9 cellular contexts compared by ENCODE assay signal in genomic region chr5:82259172-82259800, GRCh38. TPM values are rescaled to one million over a fixed set of nuclear protein-coding genes. Genes with fewer than 3 reads are reported as not detected.
DNase-seq lines count a peak whose midpoint lies in the region; ATAC-seq and TF ChIP-seq lines count a peak whose summit lies in the region.
"Had no signal": no experiment of that assay in that cellular context is flagged by ENCODE, and none has a peak within 500 bp of the region (broad histone marks: within the 10 kb centered on the region; RNA-seq: fewer than 3 reads in every experiment).

No MANE protein-coding gene starts in this region.

- no peaks in the 10 kb centered on the region for H3K27me3 Mint-ChIP-seq in activated T-cell treated with anti-CD3 and anti-CD28 coated beads, Interleukin-2, amount 50 U/mL, for 72 hours (ENCODE audit: low read depth)
- H3K27me3 Mint-ChIP-seq: naive B cell had no signal

- H3K36me3 ChIP-seq in osteoblast (ENCODE audit: insufficient read depth, low read length), result no peaks in the 10 kb centered on the region

- no peaks in the 10 kb centered on the region for H4K20me1 ChIP-seq in osteoblast (ENCODE audit: insufficient read depth, low read length)

- no peak overlapping the region for H3K4me3 ChIP-seq in osteoblast (ENCODE audit: insufficient read depth, low read length)

- no peak overlapping the region for H3K4me3 Mint-ChIP-seq in activated T-cell treated with anti-CD3 and anti-CD28 coated beads, Interleukin-2, amount 50 U/mL, for 72 hours
- H3K4me3 Mint-ChIP-seq: naive B cell had no signal

- no peaks in the 10 kb centered on the region for H3K9me3 ChIP-seq in osteoblast (ENCODE audit: low read depth, low read length)

- H3K36me3 Mint-ChIP-seq in activated T-cell treated with anti-CD3 and anti-CD28 coated beads, Interleukin-2, amount 50 U/mL, for 72 hours (ENCODE audit: insufficient read depth in 2 of 2), result no peaks in the 10 kb centered on the region
- H3K36me3 Mint-ChIP-seq: naive B cell had no signal

- H3K27me3 ChIP-seq in osteoblast (ENCODE audit: insufficient read depth, low read length), result no peaks in the 10 kb centered on the region

- TF ChIP-seq CTCF in GM12874 (IDR thresholded peaks at IDR 0.05; ENCODE audit: insufficient read depth, low read depth, low read length), result peak; percentile 25; the same call in 1 of the 2 replicates
- TF ChIP-seq CTCF in osteoblast (IDR thresholded peaks at IDR 0.05; ENCODE audit: extremely low read depth, low read depth, low read length), result peak; percentile 60

- H3K27ac Mint-ChIP-seq in activated T-cell treated with anti-CD3 and anti-CD28 coated beads, Interleukin-2, amount 50 U/mL, for 72 hours, result no peak overlapping the region

- H2AFZ ChIP-seq in osteoblast (ENCODE audit: low read length), result no peak overlapping the region

- peaks cover under 1% of the 10 kb centered on the region for H3K4me1 ChIP-seq in osteoblast (ENCODE audit: insufficient read depth, low read length)

- no peak overlapping the region for H3K27ac ChIP-seq in osteoblast (ENCODE audit: low read depth, low read length)

- ATAC-seq in activated T-cell treated with anti-CD3 and anti-CD28 coated beads, Interleukin-2, amount 50 U/mL, for 72 hours (replicated peaks in 1 of 2), result no peak

- DNase-seq in NCI-H2227 (lab: John Stamatoyannopoulos, UW; ENCODE audit: unreplicated experiment), result peak; percentile 5
- peak; percentile 42 for DNase-seq in cerebellum (ENCODE audit: low spot score)
- no peak for DNase-seq in osteoblast (ENCODE audit: insufficient read length, low spot score, missing footprints)
- no peak for DNase-seq in activated T-cell treated with anti-CD3 and anti-CD28 coated beads, Interleukin-2, amount 50 U/mL, for 72 hours
- DNase-seq in stimulated activated naive CD4-positive, alpha-beta T cell (lab: John Stamatoyannopoulos, UW), result no peak
- DNase-seq in NCI-H2029 treated with DMSO at 0.1 percent for 48 hours (lab: John Stamatoyannopoulos, UW), result no peak
- DNase-seq in activated CD8-positive, alpha-beta memory T cell treated with anti-CD3 and anti-CD28 coated beads for 24 hours, result no peak
- DNase-seq: naive B cell had no signal

- no peaks in the 10 kb centered on the region for H3K9me3 Mint-ChIP-seq in activated T-cell treated with anti-CD3 and anti-CD28 coated beads, Interleukin-2, amount 50 U/mL, for 72 hours
- H3K9me3 Mint-ChIP-seq: naive B cell had no signal

- H3K4me1 Mint-ChIP-seq in activated T-cell treated with anti-CD3 and anti-CD28 coated beads, Interleukin-2, amount 50 U/mL, for 72 hours (ENCODE audit: low read depth), result no peaks in the 10 kb centered on the region
- H3K4me1 Mint-ChIP-seq: naive B cell had no signal

- H3K79me2 ChIP-seq in osteoblast (ENCODE audit: insufficient read depth, low read length), result no peaks in the 10 kb centered on the region

- H3K4me2 ChIP-seq in osteoblast (ENCODE audit: insufficient read depth, low read length), result no peak overlapping the region

RNA-seq across cellular contexts. Expression of gene RPS23, which starts 18.9 kb away (rescaled TPM):
- total RNA-seq in cerebellum (2,161 TPM), osteoblast (2,597 and 2,636 TPM in 2 replicates)
- 1,000 to 10,000 TPM; 3,294 to 3,622 TPM for total RNA-seq in activated T-cell treated with anti-CD3 and anti-CD28 coated beads, Interleukin-2, amount 50 U/mL, for 72 hours

Comparison
In these comparisons a context has a peak if more than half of its experiments do, and no peak if none do; other contexts are left out.
1. DNase-seq: peak in NCI-H2227 (single experiment) and cerebellum (single experiment); none in osteoblast (single experiment), activated T-cell treated with anti-CD3 and anti-CD28 coated beads, Interleukin-2, amount 50 U/mL, for 72 hours (0 of 2), stimulated activated naive CD4-positive, alpha-beta T cell (0 of 6), NCI-H2029 treated with DMSO at 0.1 percent for 48 hours (single experiment) and activated CD8-positive, alpha-beta memory T cell treated with anti-CD3 and anti-CD28 coated beads for 24 hours (single experiment).